In genomic region chr1:155062151-155062686, GRCh38 we compare ENCODE assay signal across 9 cellular contexts. TPM values are rescaled to one million over a fixed set of nuclear protein-coding genes. Genes with fewer than 3 reads are reported as not detected.
DNase-seq lines count a peak whose midpoint lies in the region; ATAC-seq and TF ChIP-seq lines count a peak whose summit lies in the region.
"Had no signal": no experiment of that assay in that cellular context is flagged by ENCODE, and none has a peak within 500 bp of the region (broad histone marks: within the 10 kb centered on the region; RNA-seq: fewer than 3 reads in every experiment).

No MANE protein-coding gene starts in this region.

- no peaks in the 10 kb centered on the region for H3K9me3 Mint-ChIP-seq in activated CD8-positive, alpha-beta T cell treated with anti-CD3 and anti-CD28 coated beads for 36 hours

- DNase-seq in ACHN (peak; percentile 29), kidney epithelial cell (ENCODE audit: low read depth) (no peak), NCI-H146 treated with DMSO at 0.1 percent for 48 hours (lab: John Stamatoyannopoulos, UW; ENCODE audit: unreplicated experiment) (no peak), GM13976 (ENCODE audit: low spot score) (no peak), foreskin fibroblast (no peak)
- no peak for DNase-seq in activated CD8-positive, alpha-beta T cell treated with anti-CD3 and anti-CD28 coated beads for 36 hours

- peaks cover 32% of the 10 kb centered on the region for H3K4me1 Mint-ChIP-seq in activated CD8-positive, alpha-beta T cell treated with anti-CD3 and anti-CD28 coated beads for 36 hours (ENCODE audit: low read depth)

- TF ChIP-seq CTCF in GM12872 (IDR thresholded peaks at IDR 0.05; ENCODE audit: insufficient read depth, low read depth, low read length) = peak; percentile 28; the same call in 2 of the 3 replicates
- TF ChIP-seq CTCF in activated CD8-positive, alpha-beta T cell treated with anti-CD3 and anti-CD28 coated beads for 36 hours (IDR thresholded peaks at IDR 0.05) = no peak
- TF ChIP-seq CTCF in kidney epithelial cell (IDR thresholded peaks at IDR 0.05; ENCODE audit: insufficient read depth, low read length, poor library complexity, severe bottlenecking) = peak; percentile 19
- no peak for TF ChIP-seq CTCF in GM13976 (IDR thresholded peaks at IDR 0.05; ENCODE audit: borderline replicate concordance, control extremely low read depth, extremely low read depth, insufficient read depth, missing control alignments)
- TF ChIP-seq CTCF in foreskin fibroblast (IDR thresholded peaks at IDR 0.05; ENCODE audit: low read depth, low read length) = no peak

- POLR2A ChIA-PET in activated CD8-positive, alpha-beta T cell treated with anti-CD3 and anti-CD28 coated beads for 36 hours (lab: Charles Lee) = interaction anchor here (0.6 to 1.9 kb wide), 11 partner anchors 11 to 131 kb away, joined by 3 to 12 read pairs (median 3); partner anchors contain the start of genes ADAM15 and PMVK

- H3K27me3 ChIP-seq in kidney epithelial cell (ENCODE audit: control insufficient read depth, insufficient read depth, low read length) = no peaks in the 10 kb centered on the region
- H3K27me3 ChIP-seq: tibial artery had no signal

- intact Hi-C loops in activated CD8-positive, alpha-beta T cell treated with anti-CD3 and anti-CD28 coated beads for 36 hours (cut with micrococcal nuclease) = loop anchor here (2.0 to 5.0 kb wide), 2 partner anchors 23 to 90 kb away; partner anchors contain the start of genes CKS1B and SHC1

- peaks cover 1% of the 10 kb centered on the region for H3K36me3 ChIP-seq in kidney epithelial cell (ENCODE audit: control insufficient read depth, insufficient read depth, low read length)

- no peak overlapping the region for H3K27ac Mint-ChIP-seq in activated CD8-positive, alpha-beta T cell treated with anti-CD3 and anti-CD28 coated beads for 36 hours

- ATAC-seq in activated CD8-positive, alpha-beta T cell treated with anti-CD3 and anti-CD28 coated beads for 36 hours = no peak
- no peak for ATAC-seq in HG02763 (IDR thresholded peaks at IDR 0.05; ENCODE audit: unreplicated experiment)

- peaks cover 19% of the 10 kb centered on the region for H3K36me3 Mint-ChIP-seq in activated CD8-positive, alpha-beta T cell treated with anti-CD3 and anti-CD28 coated beads for 36 hours (ENCODE audit: low read depth)

- H3K27me3 Mint-ChIP-seq in activated CD8-positive, alpha-beta T cell treated with anti-CD3 and anti-CD28 coated beads for 36 hours = no peaks in the 10 kb centered on the region

- CTCF ChIA-PET in activated CD8-positive, alpha-beta T cell treated with anti-CD3 and anti-CD28 coated beads for 36 hours (lab: Charles Lee) = interaction anchor here (0.5 to 23.5 kb wide), 30 partner anchors 13 to 288 kb away, joined by 3 to 278 read pairs (median 5); partner anchors contain the start of genes ADAM15, EFNA3, FLAD1 and KRTCAP2

- peak overlapping the region; percentile 77 for H3K4me3 Mint-ChIP-seq in activated CD8-positive, alpha-beta T cell treated with anti-CD3 and anti-CD28 coated beads for 36 hours

- H3K4me3 ChIP-seq in kidney epithelial cell (ENCODE audit: low read depth, low read length) (no peak overlapping the region), foreskin fibroblast (ENCODE audit: low read depth in 1 of 2, low read length in 2 of 2) (no peak overlapping the region)

- in situ Hi-C loops in ACHN (cut with HindIII; ENCODE audit: low pct_ligation_motif_present, low pct_unique_long_range_greater_than_20kb, low sequenced_read_pairs) (no loop called here), GM13976 (cut with MboI; ENCODE audit: low sequenced_read_pairs, unreplicated experiment) (loop anchor here (10.0 to 25.0 kb wide), 2 partner anchors 397 to 500 kb away; partner anchors contain the start of genes CHRNB2 and UBE2Q1)

RNA-seq across cellular contexts. Expression of gene EFNA4, which starts 1.3 kb away (rescaled TPM):
- 1 to 10 TPM; 7.1 to 7.8 TPM for total RNA-seq in activated CD8-positive, alpha-beta T cell treated with anti-CD3 and anti-CD28 coated beads for 36 hours
- 16.8 and 19.9 TPM in 2 replicates for total RNA-seq in kidney epithelial cell

RNA-seq across cellular contexts. Expression of gene ADAM15, which starts 11.1 kb away (rescaled TPM):
- total RNA-seq in activated CD8-positive, alpha-beta T cell treated with anti-CD3 and anti-CD28 coated beads for 36 hours = 10 to 100 TPM; 36.4 to 37.2 TPM
- 186 and 209 TPM in 2 replicates for total RNA-seq in kidney epithelial cell

RNA-seq across cellular contexts. Expression of gene EFNA3, which starts 16.4 kb away (rescaled TPM):
- 1 to 10 TPM; 5.1 to 8.6 TPM for total RNA-seq in activated CD8-positive, alpha-beta T cell treated with anti-CD3 and anti-CD28 coated beads for 36 hours
- total RNA-seq in kidney epithelial cell = 1.6 and 1.7 TPM in 2 replicates

RNA-seq across cellular contexts. Expression of gene DCST1, which starts 28.6 kb away (rescaled TPM):
- total RNA-seq in activated CD8-positive, alpha-beta T cell treated with anti-CD3 and anti-CD28 coated beads for 36 hours = not detected
- not detected in 2 replicates for total RNA-seq in kidney epithelial cell

RNA-seq across cellular contexts. Expression of gene DCST2, which starts 28.6 kb away (rescaled TPM):
- total RNA-seq in activated CD8-positive, alpha-beta T cell treated with anti-CD3 and anti-CD28 coated beads for 36 hours = under 1 TPM; 0.20 to 0.36 TPM
- total RNA-seq in kidney epithelial cell = 0.27 TPM in 1 of 2 replicates, not detected in the other

Comparison
In these comparisons a context has a peak if more than half of its experiments do, and no peak if none do; other contexts are left out.
1. CTCF ChIP-seq: peak in GM12872 (single experiment) and kidney epithelial cell (single experiment); none in activated CD8-positive, alpha-beta T cell treated with anti-CD3 and anti-CD28 coated beads for 36 hours (single experiment), GM13976 (single experiment) and foreskin fibroblast (single experiment).